In the genomic region with DNA sequence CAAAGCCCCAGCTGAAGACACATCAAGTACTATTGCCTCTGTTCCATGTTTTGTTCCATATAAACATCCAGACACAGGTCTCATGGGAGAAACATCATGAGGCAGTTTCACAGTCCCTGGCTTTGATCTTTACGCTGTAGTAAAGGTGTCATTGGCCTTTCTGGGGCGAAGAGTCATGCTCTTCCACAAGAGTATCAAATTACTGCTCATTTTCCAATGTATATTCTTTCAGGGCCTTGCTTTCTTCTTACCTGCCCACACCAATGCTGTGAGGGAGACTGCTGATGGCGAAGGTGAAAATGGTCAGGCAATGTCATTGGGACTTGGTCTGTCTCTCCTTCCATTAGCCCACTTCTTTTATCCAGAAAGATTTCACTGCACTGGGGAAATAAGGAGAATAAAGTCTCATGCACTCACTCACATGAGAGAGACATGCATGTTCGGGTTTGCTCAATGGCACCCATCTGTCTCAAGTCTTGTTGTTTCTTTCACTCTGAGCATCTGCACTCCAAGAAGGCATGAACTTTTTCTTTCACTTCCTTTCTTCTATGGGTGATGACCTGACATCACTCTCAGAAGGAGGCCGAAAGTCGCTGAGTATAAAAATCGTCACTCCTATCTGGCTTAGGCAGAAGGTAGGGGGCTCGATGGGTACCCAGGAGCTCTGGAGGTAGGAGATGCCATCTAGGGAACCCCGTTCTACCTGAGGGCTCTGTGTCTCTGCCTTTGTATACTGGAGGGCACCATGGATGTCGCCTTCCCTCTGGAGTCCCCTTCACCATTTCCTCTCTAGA, we compare ENCODE assay signal across 9 cellular contexts. TPM values are rescaled to one million over a fixed set of nuclear protein-coding genes. Genes with fewer than 3 reads are reported as not detected.
DNase-seq lines count a peak whose midpoint lies in the region; ATAC-seq, FAIRE-seq and TF ChIP-seq lines count a peak whose summit lies in the region.
"Had no signal": no experiment of that assay in that cellular context is flagged by ENCODE, and none has a peak within 500 bp of the region (broad histone marks: within the 10 kb centered on the region; RNA-seq: fewer than 3 reads in every experiment).

No MANE protein-coding gene starts in this region.

- peak overlapping the region; percentile 67 for H3K4me3 Mint-ChIP-seq in progenitor cell of endocrine pancreas (ENCODE audit: low read depth)

- no peaks in the 10 kb centered on the region for H3K9me3 Mint-ChIP-seq in progenitor cell of endocrine pancreas (ENCODE audit: low read depth)

- peak; percentile 87 for FAIRE-seq in GM12892 (lab: Jason Lieb, UNC)
- FAIRE-seq: keratinocyte had no signal

- TF ChIP-seq POLR2A in GM12892 (IDR thresholded peaks at IDR 0.05; ENCODE audit: low read depth, low read length) = peak; percentile 75

- peak; percentile 69 for ATAC-seq in GM21390 (IDR thresholded peaks at IDR 0.05; ENCODE audit: unreplicated experiment)

- TF ChIP-seq CTCF in progenitor cell of endocrine pancreas (IDR thresholded peaks at IDR 0.05; ENCODE audit: unreplicated experiment) = no peak

- peak overlapping the region; percentile 29 for H3K27ac Mint-ChIP-seq in progenitor cell of endocrine pancreas

- 0 out of 2 replicates have a peak overlapping the region, but pooled peaks have one; percentile 66 for H3K9ac ChIP-seq in HUES64 (ENCODE audit: low read depth, low read length)

- H3K36me3 Mint-ChIP-seq in progenitor cell of endocrine pancreas (ENCODE audit: insufficient read depth) = no peaks in the 10 kb centered on the region

- H3K27me3 Mint-ChIP-seq in progenitor cell of endocrine pancreas = peaks cover 44% of the 10 kb centered on the region

- WGBS in HUES64 = 86% methylated on average over 10 of the region's 10 CpGs

- H3K27me3 ChIP-seq in HUES64 (ENCODE audit: insufficient read depth, low read length) = peaks cover 30% of the 10 kb centered on the region

- H3K4me1 Mint-ChIP-seq in progenitor cell of endocrine pancreas (ENCODE audit: low read depth) = peaks cover 7% of the 10 kb centered on the region

- no peaks in the 10 kb centered on the region for H3K36me3 ChIP-seq in HUES64 (ENCODE audit: insufficient read depth, low read length)

- H3K27ac ChIP-seq in HUES64 (ENCODE audit: low read depth, low read length) = no peak overlapping the region
- H3K27ac ChIP-seq in cingulate gyrus (ENCODE audit: low read depth, low read length) = peak overlapping the region; percentile 92

- H3K9me3 ChIP-seq in HUES64 (ENCODE audit: insufficient read depth, low read depth, low read length) = no peaks in the 10 kb centered on the region

- peak overlapping the region; percentile 76 for H3K4me3 ChIP-seq in HUES64 (ENCODE audit: low read length)

- DNase-seq in GM12892 (ENCODE audit: insufficient read length) = peak; percentile 43
- DNase-seq in progenitor cell of endocrine pancreas (ENCODE audit: low spot score, unreplicated experiment) = no peak
- DNase-seq in NCI-H446 (lab: John Stamatoyannopoulos, UW) = no peak
- no peak for DNase-seq in epidermal melanocyte (ENCODE audit: insufficient read length, low spot score)
- DNase-seq in NCI-H2196 treated with DMSO at 0.1 percent for 48 hours (lab: John Stamatoyannopoulos, UW; ENCODE audit: unreplicated experiment) = no peak

- H3K4me1 ChIP-seq in HUES64 (ENCODE audit: insufficient read depth, low read length) = peaks cover 13% of the 10 kb centered on the region

RNA-seq across cellular contexts. Expression of a gene that starts 1.3 kb away (rescaled TPM):
- 14.7 TPM for polyA plus RNA-seq in GM12892 (2012; ENCODE audit: missing spikeins)
- polyA plus RNA-seq in HUES64 (2013, experiment 1 of 2) = 11.6 TPM
- 11.8 TPM for polyA plus RNA-seq in HUES64 (2013, experiment 2 of 2)
- total RNA-seq in progenitor cell of endocrine pancreas = 13.1 and 16.7 TPM in 2 replicates
